Comparison of ENCODE assay signal across 16 cellular contexts in the genomic region with DNA sequence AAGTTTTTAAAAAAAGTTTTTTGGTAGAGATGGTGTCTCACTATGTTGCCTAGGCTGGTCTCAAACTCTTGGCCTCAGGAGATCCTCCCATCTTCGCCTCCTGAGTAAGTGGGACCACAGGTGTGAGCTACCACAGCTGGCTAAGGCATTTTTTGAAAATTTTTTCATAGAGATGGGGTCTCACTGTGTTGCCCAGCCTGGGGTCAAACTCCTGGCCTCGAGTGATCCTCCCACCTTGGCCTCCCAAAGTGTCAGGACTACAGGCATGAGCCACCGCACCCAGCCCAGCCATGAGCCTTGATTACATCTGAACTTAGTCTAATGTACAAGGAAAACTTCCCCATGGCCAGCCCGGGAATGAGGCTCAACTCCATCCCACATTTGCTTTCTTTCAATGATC.
DNase-seq lines count a peak whose midpoint lies in the region; ATAC-seq, FAIRE-seq and TF ChIP-seq lines count a peak whose summit lies in the region.
"Had no signal": no experiment of that assay in that cellular context is flagged by ENCODE, and none has a peak within 500 bp of the region (broad histone marks: within the 10 kb centered on the region; RNA-seq: fewer than 3 reads in every experiment).

No MANE protein-coding gene starts in this region.

- no peak overlapping the region for H3K18ac ChIP-seq in mesenchymal stem cell (ENCODE audit: low read depth in 1 of 2, low read length in 2 of 2)

- H3K27ac Mint-ChIP-seq in activated CD8-positive, alpha-beta memory T cell treated with anti-CD3 and anti-CD28 coated beads, Interleukin-2, amount 10 ng/mL, durations not matched to agents 7 days and 5 days, result no peak overlapping the region
- H3K27ac Mint-ChIP-seq in astrocyte (ENCODE audit: unreplicated experiment), result peak overlapping the region; percentile 13
- no peak overlapping the region for H3K27ac Mint-ChIP-seq in Calu3 (ENCODE audit: unreplicated experiment)
- H3K27ac Mint-ChIP-seq: B cell; CD4-positive, alpha-beta T cell had no signal

- no peak overlapping the region for H3K4me3 Mint-ChIP-seq in activated CD8-positive, alpha-beta memory T cell treated with anti-CD3 and anti-CD28 coated beads, Interleukin-2, amount 10 ng/mL, durations not matched to agents 7 days and 5 days
- H3K4me3 Mint-ChIP-seq in astrocyte (ENCODE audit: unreplicated experiment) (no peak overlapping the region), Calu3 (ENCODE audit: low read depth, unreplicated experiment) (no peak overlapping the region)
- H3K4me3 Mint-ChIP-seq: B cell; CD4-positive, alpha-beta T cell had no signal

- no peaks in the 10 kb centered on the region for H3K36me3 ChIP-seq in astrocyte (ENCODE audit: insufficient read depth, low read length)
- H3K36me3 ChIP-seq in mesenchymal stem cell (ENCODE audit: control insufficient read depth in 1 of 2, insufficient read depth in 2 of 2, low read depth in 1 of 2, low read length in 2 of 2), result no peaks in the 10 kb centered on the region

- H3K79me2 ChIP-seq in astrocyte (ENCODE audit: insufficient read depth, low read length), result no peaks in the 10 kb centered on the region

- H3K4me1 ChIP-seq in astrocyte (ENCODE audit: insufficient read depth, low read length) (peaks cover 13% of the 10 kb centered on the region), mesenchymal stem cell (ENCODE audit: control insufficient read depth, insufficient read depth, low read depth, low read length) (no peaks in the 10 kb centered on the region)

- no peak for FAIRE-seq in astrocyte (lab: Jason Lieb, UNC)
- FAIRE-seq: GM12878, GM18507, HTR-8/SVneo had no signal

- H2AK5ac ChIP-seq in mesenchymal stem cell (ENCODE audit: low read length, severe bottlenecking), result no peak overlapping the region

- H3K9ac ChIP-seq in astrocyte (ENCODE audit: low read length), result no peak overlapping the region
- peak overlapping the region; percentile 89 for H3K9ac ChIP-seq in mesenchymal stem cell (ENCODE audit: low read length)

- no peak overlapping the region for H3K4me3 ChIP-seq in astrocyte (ENCODE audit: insufficient read depth, low read depth, low read length)
- no peak overlapping the region for H3K4me3 ChIP-seq in mesenchymal stem cell (ENCODE audit: insufficient read depth in 1 of 2, low read depth in 1 of 2, low read length in 2 of 2)
- H3K4me3 ChIP-seq: GM12878 had no signal

- no peak overlapping the region for H4K8ac ChIP-seq in mesenchymal stem cell (ENCODE audit: low read length)

- no peak overlapping the region for H3K4ac ChIP-seq in mesenchymal stem cell (ENCODE audit: low read depth in 1 of 2, low read length in 2 of 2)

- CTCF ChIA-PET in activated CD8-positive, alpha-beta memory T cell treated with anti-CD3 and anti-CD28 coated beads, Interleukin-2, amount 10 ng/mL, durations not matched to agents 7 days and 5 days (lab: Charles Lee), result interaction anchor here (1.3 to 1.9 kb wide), 2 partner anchors 18 to 24 kb away, joined by 3 to 6 read pairs; no protein-coding TSS in a partner anchor
- CTCF ChIA-PET in Calu3 (lab: Charles Lee), result no interaction called here

- peak; percentile 19 for DNase-seq in activated CD8-positive, alpha-beta memory T cell treated with anti-CD3 and anti-CD28 coated beads, Interleukin-2, amount 10 ng/mL, durations not matched to agents 7 days and 5 days
- DNase-seq in activated CD8-positive, alpha-beta memory T cell treated with anti-CD3 and anti-CD28 coated beads, Interleukin-2, amount 50 U/mL, for 48 hours, result no peak
- no peak for DNase-seq in astrocyte (ENCODE audit: low read depth)
- no peak for DNase-seq in mesenchymal stem cell
- no peak for DNase-seq in dermis blood vessel endothelial cell
- no peak for DNase-seq in Calu3
- DNase-seq: 8988T; C1 segment of cervical spinal cord; CD4-positive, alpha-beta T cell; DMS79; H7 had no signal

- H2AFZ ChIP-seq in astrocyte (ENCODE audit: low read depth, low read length) (no peak overlapping the region), mesenchymal stem cell (ENCODE audit: low read depth, low read length) (no peak overlapping the region)

- H3K4me2 ChIP-seq in astrocyte (ENCODE audit: low read length) (no peak overlapping the region), mesenchymal stem cell (ENCODE audit: low read length, poor library complexity, severe bottlenecking) (no peak overlapping the region)

- no peak overlapping the region for H3K23ac ChIP-seq in mesenchymal stem cell (ENCODE audit: low read length in 2 of 2)

- H3K4me1 Mint-ChIP-seq in activated CD8-positive, alpha-beta memory T cell treated with anti-CD3 and anti-CD28 coated beads, Interleukin-2, amount 10 ng/mL, durations not matched to agents 7 days and 5 days, result peaks cover 16% of the 10 kb centered on the region
- peaks cover 16% of the 10 kb centered on the region for H3K4me1 Mint-ChIP-seq in astrocyte (ENCODE audit: low read depth, unreplicated experiment)
- H3K4me1 Mint-ChIP-seq in Calu3 (ENCODE audit: low read depth, unreplicated experiment), result peaks cover 2% of the 10 kb centered on the region

- intact Hi-C loops in Calu3 (cut with micrococcal nuclease; ENCODE audit: unreplicated experiment), result no loop called here

- H2BK120ac ChIP-seq in mesenchymal stem cell (ENCODE audit: low read depth, low read length), result no peak overlapping the region

- no peaks in the 10 kb centered on the region for H3K9me3 Mint-ChIP-seq in activated CD8-positive, alpha-beta memory T cell treated with anti-CD3 and anti-CD28 coated beads, Interleukin-2, amount 10 ng/mL, durations not matched to agents 7 days and 5 days (ENCODE audit: low read depth)
- H3K9me3 Mint-ChIP-seq in astrocyte (ENCODE audit: unreplicated experiment), result peaks cover 2% of the 10 kb centered on the region
- no peaks in the 10 kb centered on the region for H3K9me3 Mint-ChIP-seq in Calu3 (ENCODE audit: low read depth, unreplicated experiment)
- H3K9me3 Mint-ChIP-seq: CD4-positive, alpha-beta T cell had no signal

- H4K20me1 ChIP-seq in astrocyte (ENCODE audit: insufficient read depth, low read length), result no peaks in the 10 kb centered on the region

- ATAC-seq in activated CD8-positive, alpha-beta memory T cell treated with anti-CD3 and anti-CD28 coated beads, Interleukin-2, amount 10 ng/mL, durations not matched to agents 7 days and 5 days, result no peak
- ATAC-seq in HG03196 (IDR thresholded peaks at IDR 0.05; ENCODE audit: unreplicated experiment), result no peak
- ATAC-seq: GM12878 had no signal

- WGBS in mesenchymal stem cell, result 57% methylated on average over 4 of the region's 4 CpGs

- H3K14ac ChIP-seq in mesenchymal stem cell (ENCODE audit: low read length in 2 of 2), result no peak overlapping the region

- no TSS peak for BruUV-seq in Calu3 (replicated peaks; lab: Mats Ljungman, UMichigan)

- H2BK5ac ChIP-seq in mesenchymal stem cell (ENCODE audit: low read depth, low read length, poor library complexity, severe bottlenecking), result no peak overlapping the region

- no peaks in the 10 kb centered on the region for H3K9me3 ChIP-seq in astrocyte (ENCODE audit: insufficient read depth, low read depth, low read length)
- H3K9me3 ChIP-seq in mesenchymal stem cell (ENCODE audit: control insufficient read depth, low read length), result no peaks in the 10 kb centered on the region

- H3K27ac ChIP-seq in astrocyte (ENCODE audit: low read depth, low read length) (no peak overlapping the region), mesenchymal stem cell (ENCODE audit: low read length, poor library complexity, severe bottlenecking) (no peak overlapping the region)

- H3K27me3 Mint-ChIP-seq in activated CD8-positive, alpha-beta memory T cell treated with anti-CD3 and anti-CD28 coated beads, Interleukin-2, amount 10 ng/mL, durations not matched to agents 7 days and 5 days, result peaks cover 31% of the 10 kb centered on the region
- H3K27me3 Mint-ChIP-seq in astrocyte (ENCODE audit: low read depth, unreplicated experiment), result peaks cover 11% of the 10 kb centered on the region
- peaks cover 51% of the 10 kb centered on the region for H3K27me3 Mint-ChIP-seq in Calu3 (ENCODE audit: unreplicated experiment)

- TF ChIP-seq CTCF in astrocyte (IDR thresholded peaks at IDR 0.05; ENCODE audit: insufficient read depth, low read depth, low read length) (no peak), Calu3 (IDR thresholded peaks at IDR 0.05; ENCODE audit: unreplicated experiment) (no peak)

- no peaks in the 10 kb centered on the region for H3K79me1 ChIP-seq in mesenchymal stem cell (replicated peaks; ENCODE audit: low read length, poor library complexity, severe bottlenecking)

- no peak overlapping the region for H2BK15ac ChIP-seq in mesenchymal stem cell (ENCODE audit: low read depth, poor library complexity, severe bottlenecking)

- H3K27me3 ChIP-seq in astrocyte (ENCODE audit: insufficient read depth, low read length) (peaks cover 12% of the 10 kb centered on the region), mesenchymal stem cell (ENCODE audit: control insufficient read depth in 1 of 2, insufficient read depth in 1 of 2, low read length in 2 of 2) (no peaks in the 10 kb centered on the region)

- no peak overlapping the region for H2BK12ac ChIP-seq in mesenchymal stem cell (ENCODE audit: low read length in 2 of 2)

- no peak overlapping the region for H4K91ac ChIP-seq in mesenchymal stem cell (ENCODE audit: low read length)

- no peaks in the 10 kb centered on the region for H3K36me3 Mint-ChIP-seq in activated CD8-positive, alpha-beta memory T cell treated with anti-CD3 and anti-CD28 coated beads, Interleukin-2, amount 10 ng/mL, durations not matched to agents 7 days and 5 days
- H3K36me3 Mint-ChIP-seq in astrocyte (ENCODE audit: low read depth, unreplicated experiment) (no peaks in the 10 kb centered on the region), Calu3 (ENCODE audit: insufficient read depth, unreplicated experiment) (no peaks in the 10 kb centered on the region)
